ENCODE assay signal across 1 cellular context in the genomic region with DNA sequence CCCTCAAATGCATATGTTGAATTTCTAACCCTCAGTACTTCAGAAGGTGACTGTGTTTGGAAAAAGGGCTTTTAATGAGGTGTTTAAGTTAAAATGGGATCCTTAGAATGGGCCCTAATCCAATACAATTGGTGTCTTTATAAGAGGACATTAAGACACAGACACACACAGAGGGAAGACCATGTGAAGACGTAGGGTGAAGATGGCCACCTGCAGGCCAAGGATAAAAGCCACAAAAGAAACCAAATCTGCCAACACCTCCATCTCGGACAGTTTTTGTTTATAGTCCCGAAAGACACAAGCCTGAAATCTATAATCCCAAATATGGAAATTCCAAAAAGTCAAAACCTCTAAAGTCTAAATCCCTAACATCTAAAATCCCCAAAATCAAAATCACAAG.
TF ChIP-seq lines count a peak whose summit lies in the region.

No MANE protein-coding gene starts in this region.

TF ChIP-seq in H1, 55 proteins besides CTCF, POLR2A, EP300 and RAD21:
- TF ChIP-seq YY1 (IDR thresholded peaks at IDR 0.05; ENCODE audit: low read depth, low read length) = 0 out of 2 replicates have a peak, but pooled peaks have one; percentile 25
- TF ChIP-seq, protein P1, sequence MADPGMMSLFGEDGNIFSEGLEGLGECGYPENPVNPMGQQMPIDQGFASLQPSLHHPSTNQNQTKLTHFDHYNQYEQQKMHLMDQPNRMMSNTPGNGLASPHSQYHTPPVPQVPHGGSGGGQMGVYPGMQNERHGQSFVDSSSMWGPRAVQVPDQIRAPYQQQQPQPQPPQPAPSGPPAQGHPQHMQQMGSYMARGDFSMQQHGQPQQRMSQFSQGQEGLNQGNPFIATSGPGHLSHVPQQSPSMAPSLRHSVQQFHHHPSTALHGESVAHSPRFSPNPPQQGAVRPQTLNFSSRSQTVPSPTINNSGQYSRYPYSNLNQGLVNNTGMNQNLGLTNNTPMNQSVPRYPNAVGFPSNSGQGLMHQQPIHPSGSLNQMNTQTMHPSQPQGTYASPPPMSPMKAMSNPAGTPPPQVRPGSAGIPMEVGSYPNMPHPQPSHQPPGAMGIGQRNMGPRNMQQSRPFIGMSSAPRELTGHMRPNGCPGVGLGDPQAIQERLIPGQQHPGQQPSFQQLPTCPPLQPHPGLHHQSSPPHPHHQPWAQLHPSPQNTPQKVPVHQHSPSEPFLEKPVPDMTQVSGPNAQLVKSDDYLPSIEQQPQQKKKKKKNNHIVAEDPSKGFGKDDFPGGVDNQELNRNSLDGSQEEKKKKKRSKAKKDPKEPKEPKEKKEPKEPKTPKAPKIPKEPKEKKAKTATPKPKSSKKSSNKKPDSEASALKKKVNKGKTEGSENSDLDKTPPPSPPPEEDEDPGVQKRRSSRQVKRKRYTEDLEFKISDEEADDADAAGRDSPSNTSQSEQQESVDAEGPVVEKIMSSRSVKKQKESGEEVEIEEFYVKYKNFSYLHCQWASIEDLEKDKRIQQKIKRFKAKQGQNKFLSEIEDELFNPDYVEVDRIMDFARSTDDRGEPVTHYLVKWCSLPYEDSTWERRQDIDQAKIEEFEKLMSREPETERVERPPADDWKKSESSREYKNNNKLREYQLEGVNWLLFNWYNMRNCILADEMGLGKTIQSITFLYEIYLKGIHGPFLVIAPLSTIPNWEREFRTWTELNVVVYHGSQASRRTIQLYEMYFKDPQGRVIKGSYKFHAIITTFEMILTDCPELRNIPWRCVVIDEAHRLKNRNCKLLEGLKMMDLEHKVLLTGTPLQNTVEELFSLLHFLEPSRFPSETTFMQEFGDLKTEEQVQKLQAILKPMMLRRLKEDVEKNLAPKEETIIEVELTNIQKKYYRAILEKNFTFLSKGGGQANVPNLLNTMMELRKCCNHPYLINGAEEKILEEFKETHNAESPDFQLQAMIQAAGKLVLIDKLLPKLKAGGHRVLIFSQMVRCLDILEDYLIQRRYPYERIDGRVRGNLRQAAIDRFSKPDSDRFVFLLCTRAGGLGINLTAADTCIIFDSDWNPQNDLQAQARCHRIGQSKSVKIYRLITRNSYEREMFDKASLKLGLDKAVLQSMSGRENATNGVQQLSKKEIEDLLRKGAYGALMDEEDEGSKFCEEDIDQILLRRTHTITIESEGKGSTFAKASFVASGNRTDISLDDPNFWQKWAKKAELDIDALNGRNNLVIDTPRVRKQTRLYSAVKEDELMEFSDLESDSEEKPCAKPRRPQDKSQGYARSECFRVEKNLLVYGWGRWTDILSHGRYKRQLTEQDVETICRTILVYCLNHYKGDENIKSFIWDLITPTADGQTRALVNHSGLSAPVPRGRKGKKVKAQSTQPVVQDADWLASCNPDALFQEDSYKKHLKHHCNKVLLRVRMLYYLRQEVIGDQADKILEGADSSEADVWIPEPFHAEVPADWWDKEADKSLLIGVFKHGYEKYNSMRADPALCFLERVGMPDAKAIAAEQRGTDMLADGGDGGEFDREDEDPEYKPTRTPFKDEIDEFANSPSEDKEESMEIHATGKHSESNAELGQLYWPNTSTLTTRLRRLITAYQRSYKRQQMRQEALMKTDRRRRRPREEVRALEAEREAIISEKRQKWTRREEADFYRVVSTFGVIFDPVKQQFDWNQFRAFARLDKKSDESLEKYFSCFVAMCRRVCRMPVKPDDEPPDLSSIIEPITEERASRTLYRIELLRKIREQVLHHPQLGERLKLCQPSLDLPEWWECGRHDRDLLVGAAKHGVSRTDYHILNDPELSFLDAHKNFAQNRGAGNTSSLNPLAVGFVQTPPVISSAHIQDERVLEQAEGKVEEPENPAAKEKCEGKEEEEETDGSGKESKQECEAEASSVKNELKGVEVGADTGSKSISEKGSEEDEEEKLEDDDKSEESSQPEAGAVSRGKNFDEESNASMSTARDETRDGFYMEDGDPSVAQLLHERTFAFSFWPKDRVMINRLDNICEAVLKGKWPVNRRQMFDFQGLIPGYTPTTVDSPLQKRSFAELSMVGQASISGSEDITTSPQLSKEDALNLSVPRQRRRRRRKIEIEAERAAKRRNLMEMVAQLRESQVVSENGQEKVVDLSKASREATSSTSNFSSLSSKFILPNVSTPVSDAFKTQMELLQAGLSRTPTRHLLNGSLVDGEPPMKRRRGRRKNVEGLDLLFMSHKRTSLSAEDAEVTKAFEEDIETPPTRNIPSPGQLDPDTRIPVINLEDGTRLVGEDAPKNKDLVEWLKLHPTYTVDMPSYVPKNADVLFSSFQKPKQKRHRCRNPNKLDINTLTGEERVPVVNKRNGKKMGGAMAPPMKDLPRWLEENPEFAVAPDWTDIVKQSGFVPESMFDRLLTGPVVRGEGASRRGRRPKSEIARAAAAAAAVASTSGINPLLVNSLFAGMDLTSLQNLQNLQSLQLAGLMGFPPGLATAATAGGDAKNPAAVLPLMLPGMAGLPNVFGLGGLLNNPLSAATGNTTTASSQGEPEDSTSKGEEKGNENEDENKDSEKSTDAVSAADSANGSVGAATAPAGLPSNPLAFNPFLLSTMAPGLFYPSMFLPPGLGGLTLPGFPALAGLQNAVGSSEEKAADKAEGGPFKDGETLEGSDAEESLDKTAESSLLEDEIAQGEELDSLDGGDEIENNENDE (IDR thresholded peaks at IDR 0.05; ENCODE audit: insufficient replicate concordance, low read length) = no peak
